In the genomic region with DNA sequence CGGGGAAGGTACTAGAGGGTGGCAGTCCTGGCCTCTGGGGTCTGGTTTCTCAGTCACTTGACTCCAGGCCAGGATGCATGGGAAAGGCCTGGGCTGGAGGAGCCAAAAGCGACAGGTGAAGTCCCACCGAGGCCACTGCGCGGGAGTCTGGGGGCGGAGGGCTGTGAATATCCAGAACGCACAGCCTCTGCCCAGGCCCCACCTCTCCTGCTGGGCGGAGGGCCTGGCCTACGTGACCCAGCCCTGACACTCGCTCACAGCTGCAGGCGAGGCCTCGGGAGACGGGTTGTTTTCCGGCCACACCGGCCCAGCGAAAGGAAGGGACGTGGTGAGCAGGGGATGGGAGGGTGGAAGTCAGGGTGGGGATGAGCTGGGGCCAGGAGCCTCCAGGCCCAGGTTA, we compare ENCODE assay signal across 12 cellular contexts.
DNase-seq lines count a peak whose midpoint lies in the region; ATAC-seq, FAIRE-seq and TF ChIP-seq lines count a peak whose summit lies in the region.
"Had no signal": no experiment of that assay in that cellular context is flagged by ENCODE, and none has a peak within 500 bp of the region (broad histone marks: within the 10 kb centered on the region; RNA-seq: fewer than 3 reads in every experiment).

No MANE protein-coding gene starts in this region.

- no peak for TF ChIP-seq CTCF in body of pancreas (IDR thresholded peaks at IDR 0.05)
- no peak for TF ChIP-seq CTCF in testis (IDR thresholded peaks at IDR 0.05)
- no peak for TF ChIP-seq CTCF in hepatocyte (IDR thresholded peaks at IDR 0.05; ENCODE audit: poor library complexity)

- H3K9me3 ChIP-seq in body of pancreas (no peaks in the 10 kb centered on the region), testis (no peaks in the 10 kb centered on the region), hepatocyte (ENCODE audit: low read depth) (no peaks in the 10 kb centered on the region)

- 37 to 83% methylated on average over 1 to 15 of the region's 17 CpGs for WGBS in body of pancreas, 2 donors
- WGBS in testis, 2 donors, result 23 to 50% methylated on average over 1 to 17 of the region's 17 CpGs
- 86% methylated on average over 17 of the region's 17 CpGs for WGBS in hepatocyte (ENCODE audit: low lambda C conversion rate, missing lambda C conversion rate)

- peaks cover 26% of the 10 kb centered on the region for H3K4me1 Mint-ChIP-seq in stimulated activated effector memory CD8-positive, alpha-beta T cell treated with anti-CD3 and anti-CD28 coated beads, Interleukin-12 subunit alpha, Interleukin-12 subunit beta, amount 100 ng/mL, for 72 hours

- H4K20me1 ChIP-seq in hepatocyte (ENCODE audit: insufficient read depth, poor library complexity, severe bottlenecking), result peaks cover 25% of the 10 kb centered on the region

- peak; percentile 81 for FAIRE-seq in HTR-8/SVneo (lab: Jason Lieb, UNC)

- H3K36me3 ChIP-seq in body of pancreas (replicated peaks in 1 of 2; ENCODE audit: insufficient read depth in 1 of 2, low read depth in 2 of 2) (peaks cover 7 to 14% of the 10 kb centered on the region in 2 donors), testis (ENCODE audit: low read depth, missing control alignments) (no peaks in the 10 kb centered on the region), hepatocyte (replicated peaks; ENCODE audit: insufficient read depth, low read depth) (no peaks in the 10 kb centered on the region)

- no peak overlapping the region for H3K27ac Mint-ChIP-seq in stimulated activated effector memory CD8-positive, alpha-beta T cell treated with anti-CD3 and anti-CD28 coated beads, Interleukin-12 subunit alpha, Interleukin-12 subunit beta, amount 100 ng/mL, for 72 hours

- H3K27me3 ChIP-seq in body of pancreas (no peaks in the 10 kb centered on the region), testis (no peaks in the 10 kb centered on the region), hepatocyte (no peaks in the 10 kb centered on the region)

- no peak overlapping the region for H2AFZ ChIP-seq in hepatocyte

- no peaks in the 10 kb centered on the region for H3K9me2 ChIP-seq in hepatocyte (replicated peaks; ENCODE audit: insufficient read depth)

- H3K4me3 ChIP-seq in body of pancreas (no peak overlapping the region), testis (no peak overlapping the region), hepatocyte (no peak overlapping the region)

- H3K36me3 Mint-ChIP-seq in stimulated activated effector memory CD8-positive, alpha-beta T cell treated with anti-CD3 and anti-CD28 coated beads, Interleukin-12 subunit alpha, Interleukin-12 subunit beta, amount 100 ng/mL, for 72 hours, result peaks cover 64% of the 10 kb centered on the region

- peaks cover 68% of the 10 kb centered on the region for H3K4me1 ChIP-seq in body of pancreas
- peaks cover 60% of the 10 kb centered on the region for H3K4me1 ChIP-seq in testis
- peaks cover 37% of the 10 kb centered on the region for H3K4me1 ChIP-seq in hepatocyte (ENCODE audit: insufficient read depth)

- H3K27ac ChIP-seq in body of pancreas, result peak overlapping the region in 3 of 4 donors; percentile 91 to 96 (median 95)
- peak overlapping the region; percentile 53 to 68 for H3K27ac ChIP-seq in testis
- H3K27ac ChIP-seq in hepatocyte, result no peak overlapping the region

- ATAC-seq in body of pancreas (no peak), HG02763 (IDR thresholded peaks at IDR 0.05; ENCODE audit: unreplicated experiment) (no peak)
- ATAC-seq in stimulated activated effector memory CD8-positive, alpha-beta T cell treated with anti-CD3 and anti-CD28 coated beads, Interleukin-12 subunit alpha, Interleukin-12 subunit beta, amount 100 ng/mL, for 72 hours, result no peak
- ATAC-seq: activated CD4-positive, CD25-positive, alpha-beta regulatory T cell treated with anti-CD3 and anti-CD28 coated beads, Interleukin-2, amount 50 U/mL, for 24 hours had no signal

- intact Hi-C loops in body of pancreas (cut with DNase I) (no loop called here), testis (cut with DNase I; ENCODE audit: low total_unique reads) (loop anchor here (10.0 kb wide), 1 partner anchor 179 kb away; a partner anchor contains a TSS)

- H3K9me3 Mint-ChIP-seq in stimulated activated effector memory CD8-positive, alpha-beta T cell treated with anti-CD3 and anti-CD28 coated beads, Interleukin-12 subunit alpha, Interleukin-12 subunit beta, amount 100 ng/mL, for 72 hours, result no peaks in the 10 kb centered on the region

- H3K79me2 ChIP-seq in hepatocyte, result peaks cover 32% of the 10 kb centered on the region

- DNase-seq in HTR-8/SVneo (ENCODE audit: insufficient read length, low spot score) (no peak), body of pancreas (no peak), kidney tubule cell (ENCODE audit: low spot score) (peak; percentile 53), testis (peak; percentile 62), hepatocyte (ENCODE audit: low spot score) (no peak)
- no peak for DNase-seq in stimulated activated effector memory CD8-positive, alpha-beta T cell treated with anti-CD3 and anti-CD28 coated beads, Interleukin-12 subunit alpha, Interleukin-12 subunit beta, amount 100 ng/mL, for 72 hours (ENCODE audit: low spot score in 2 of 2)
- DNase-seq: activated gamma-delta T cell, DMS79 treated with DMSO at 0.1 percent for 48 hours, NCI-H1417, OCI-M1 had no signal

- no peak for TF ChIP-seq POLR2A in body of pancreas (IDR thresholded peaks at IDR 0.05)
- no peak for TF ChIP-seq POLR2A in testis (IDR thresholded peaks at IDR 0.05)

- no peak overlapping the region for H3K4me3 Mint-ChIP-seq in stimulated activated effector memory CD8-positive, alpha-beta T cell treated with anti-CD3 and anti-CD28 coated beads, Interleukin-12 subunit alpha, Interleukin-12 subunit beta, amount 100 ng/mL, for 72 hours

- H3K4me2 ChIP-seq in hepatocyte, result no peak overlapping the region

Comparison
In these comparisons a context has a peak if more than half of its experiments do, and no peak if none do; other contexts are left out.
1. DNase-seq: peak in kidney tubule cell (single experiment) and testis (single experiment); none in HTR-8/SVneo (single experiment), body of pancreas (0 of 4), hepatocyte (single experiment) and stimulated activated effector memory CD8-positive, alpha-beta T cell treated with anti-CD3 and anti-CD28 coated beads, Interleukin-12 subunit alpha, Interleukin-12 subunit beta, amount 100 ng/mL, for 72 hours (0 of 2).